Comparison of ENCODE assay signal across 2 cellular contexts in the genomic region with DNA sequence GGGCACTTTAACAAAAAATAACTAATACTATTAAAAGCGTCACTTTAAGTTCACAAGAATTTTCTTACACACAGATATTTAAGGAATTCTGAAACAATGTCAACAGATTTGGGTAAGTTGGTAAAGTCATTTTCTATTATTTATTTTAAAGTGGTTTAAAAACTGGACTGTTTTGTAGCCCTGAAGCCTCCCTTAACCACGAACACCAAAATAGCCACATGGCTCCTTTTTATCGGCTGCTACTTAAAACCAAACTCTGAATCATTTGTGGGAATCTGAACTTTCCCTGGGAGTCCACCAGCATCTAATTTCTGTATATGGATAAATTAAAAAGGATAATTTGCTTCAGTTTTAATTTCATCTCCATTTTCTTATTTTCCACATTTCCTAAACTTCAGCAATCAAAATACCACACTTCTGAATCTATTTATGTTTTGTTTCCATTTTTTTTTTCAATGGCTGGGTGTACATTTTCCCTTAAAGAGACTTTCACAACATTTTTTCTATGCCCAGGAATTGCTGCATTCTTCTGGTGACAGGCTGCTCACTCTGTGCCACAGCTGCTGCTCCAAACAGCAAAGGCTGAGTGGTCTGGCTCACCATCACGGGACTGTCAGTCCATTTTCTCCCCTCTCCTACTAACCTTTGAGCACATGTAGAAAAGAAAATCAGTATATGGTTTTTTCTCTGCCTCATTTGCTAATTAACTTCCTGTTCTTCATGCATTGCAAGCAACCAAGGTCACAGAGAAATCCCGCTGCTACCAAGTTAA.
TF ChIP-seq lines count a peak whose summit lies in the region.

No MANE protein-coding gene starts in this region.

TF ChIP-seq in SK-N-SH, 30 proteins besides CTCF, POLR2A, EP300 and RAD21 (continued from another document):
- TF ChIP-seq, protein P1, sequence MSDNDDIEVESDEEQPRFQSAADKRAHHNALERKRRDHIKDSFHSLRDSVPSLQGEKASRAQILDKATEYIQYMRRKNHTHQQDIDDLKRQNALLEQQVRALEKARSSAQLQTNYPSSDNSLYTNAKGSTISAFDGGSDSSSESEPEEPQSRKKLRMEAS (IDR thresholded peaks at IDR 0.05; ENCODE audit: low read depth) = no peak
TF ChIP-seq in SK-N-SH: peak in this region for 0.

TF ChIP-seq in SK-N-SH treated with all-trans-retinoic acid at 6 μM for 48 hours, 23 proteins besides CTCF, POLR2A, EP300 and RAD21 (continued from another document):
- TF ChIP-seq TSHZ2 (CRISPR knock-in tag; IDR thresholded peaks at IDR 0.05) = no peak
- TF ChIP-seq OSR1 (CRISPR knock-in tag; IDR thresholded peaks at IDR 0.05) = no peak
- TF ChIP-seq, protein P2, sequence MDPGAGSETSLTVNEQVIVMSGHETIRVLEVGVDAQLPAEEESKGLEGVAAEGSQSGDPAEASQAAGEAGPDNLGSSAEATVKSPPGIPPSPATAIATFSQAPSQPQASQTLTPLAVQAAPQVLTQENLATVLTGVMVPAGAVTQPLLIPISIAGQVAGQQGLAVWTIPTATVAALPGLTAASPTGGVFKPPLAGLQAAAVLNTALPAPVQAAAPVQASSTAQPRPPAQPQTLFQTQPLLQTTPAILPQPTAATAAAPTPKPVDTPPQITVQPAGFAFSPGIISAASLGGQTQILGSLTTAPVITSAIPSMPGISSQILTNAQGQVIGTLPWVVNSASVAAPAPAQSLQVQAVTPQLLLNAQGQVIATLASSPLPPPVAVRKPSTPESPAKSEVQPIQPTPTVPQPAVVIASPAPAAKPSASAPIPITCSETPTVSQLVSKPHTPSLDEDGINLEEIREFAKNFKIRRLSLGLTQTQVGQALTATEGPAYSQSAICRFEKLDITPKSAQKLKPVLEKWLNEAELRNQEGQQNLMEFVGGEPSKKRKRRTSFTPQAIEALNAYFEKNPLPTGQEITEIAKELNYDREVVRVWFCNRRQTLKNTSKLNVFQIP (CRISPR knock-in tag; IDR thresholded peaks at IDR 0.05; ENCODE audit: borderline replicate concordance, low read depth) = no peak
- no peak for TF ChIP-seq ARNTL (CRISPR knock-in tag; IDR thresholded peaks at IDR 0.05; ENCODE audit: borderline replicate concordance, low read depth)
- no peak for TF ChIP-seq BACH2 (CRISPR knock-in tag; IDR thresholded peaks at IDR 0.05; ENCODE audit: borderline replicate concordance)
- no peak for TF ChIP-seq ZNF70 (CRISPR knock-in tag; IDR thresholded peaks at IDR 0.05)
- no peak for TF ChIP-seq ESRRG (CRISPR knock-in tag; IDR thresholded peaks at IDR 0.05)
- no peak for TF ChIP-seq TOX (CRISPR knock-in tag; IDR thresholded peaks at IDR 0.05; ENCODE audit: borderline replicate concordance)
